In genomic region chr17:47649153-47649971, GRCh38 we compare ENCODE assay signal across 8 cellular contexts. TPM values are rescaled to one million over a fixed set of nuclear protein-coding genes. Genes with fewer than 3 reads are reported as not detected.
DNase-seq lines count a peak whose midpoint lies in the region; ATAC-seq, FAIRE-seq and TF ChIP-seq lines count a peak whose summit lies in the region.

Gene KPNB1, plus strand, starts transcription at chr17:47649919. Its CDS starts 326 bp downstream, at chr17:47650245.

- H3K4me2 ChIP-seq in astrocyte (ENCODE audit: low read length) = peak within 1 kb of the TSS; percentile 94

- peaks cover 24% of the 10 kb centered on the region for H3K36me3 ChIP-seq in astrocyte (ENCODE audit: insufficient read depth, low read length)
- H3K36me3 ChIP-seq in vagina = peaks cover 0 to 27% of the 10 kb centered on the region in 2 donors

- intact Hi-C loops in right cardiac atrium (cut with DNase I) = no loop called here
- intact Hi-C loops in vagina (cut with DNase I) = no loop called here

- H3K9me3 ChIP-seq in astrocyte (ENCODE audit: insufficient read depth, low read depth, low read length) (no peaks in the 10 kb centered on the region), right cardiac atrium (ENCODE audit: control insufficient read depth, low read length) (no peaks in the 10 kb centered on the region), vagina (no peaks in the 10 kb centered on the region)

- peak within 1 kb of the TSS; percentile 98 for H3K4me3 Mint-ChIP-seq in astrocyte (ENCODE audit: unreplicated experiment)

- peak within 1 kb of the TSS; percentile 68 for H3K27ac ChIP-seq in astrocyte (ENCODE audit: low read depth, low read length)
- H3K27ac ChIP-seq in right cardiac atrium (ENCODE audit: low read length) = peak within 1 kb of the TSS; percentile 91
- H3K27ac ChIP-seq in vagina = peak within 1 kb of the TSS; percentile 94

- H3K4me1 ChIP-seq in astrocyte (ENCODE audit: insufficient read depth, low read length) (peaks cover 26% of the 10 kb centered on the region), right cardiac atrium (ENCODE audit: control insufficient read depth, insufficient read depth, low read length) (no peaks in the 10 kb centered on the region), vagina (peaks cover 40% of the 10 kb centered on the region)

- peak within 1 kb of the TSS; percentile 87 for H3K27ac Mint-ChIP-seq in astrocyte (ENCODE audit: unreplicated experiment)

- no peaks in the 10 kb centered on the region for H3K9me3 Mint-ChIP-seq in astrocyte (ENCODE audit: unreplicated experiment)

- H3K79me2 ChIP-seq in astrocyte (ENCODE audit: insufficient read depth, low read length) = peaks cover 39% of the 10 kb centered on the region

- TF ChIP-seq POLR2A in GM18505 (IDR thresholded peaks at IDR 0.05; ENCODE audit: borderline replicate concordance, extremely low read depth, insufficient read depth, insufficient read length) = peak; percentile 83
- TF ChIP-seq POLR2A in vagina (IDR thresholded peaks at IDR 0.05) = peak in 1 of 2 donors; percentile 24

- peak within 1 kb of the TSS; percentile 82 for H3K4me3 ChIP-seq in astrocyte (ENCODE audit: insufficient read depth, low read depth, low read length)
- H3K4me3 ChIP-seq in right cardiac atrium (ENCODE audit: low read length) = peak within 1 kb of the TSS; percentile 93
- peak within 1 kb of the TSS; percentile 85 to 98 for H3K4me3 ChIP-seq in vagina

- H3K9ac ChIP-seq in astrocyte (ENCODE audit: low read length) = peak within 1 kb of the TSS; percentile 88

- peak; percentile 62 for FAIRE-seq in astrocyte (lab: Jason Lieb, UNC)

- H3K4me1 Mint-ChIP-seq in astrocyte (ENCODE audit: low read depth, unreplicated experiment) = peaks cover 26% of the 10 kb centered on the region

- peaks cover 34% of the 10 kb centered on the region for H4K20me1 ChIP-seq in astrocyte (ENCODE audit: insufficient read depth, low read length)

- DNase-seq in NCI-H2029 (lab: John Stamatoyannopoulos, UW) = peak; percentile 97
- peak; percentile 99 for DNase-seq in T-helper 22 cell (ENCODE audit: low read depth)
- DNase-seq in astrocyte (ENCODE audit: low read depth) = peak; percentile 100
- DNase-seq in right cardiac atrium = peak; percentile 100
- DNase-seq in putamen (ENCODE audit: low spot score) = peak; percentile 100
- DNase-seq in vagina (ENCODE audit: extremely low spot score in 2 of 2) = peak; percentile 98 to 100

- H2AFZ ChIP-seq in astrocyte (ENCODE audit: low read depth, low read length) = peak within 1 kb of the TSS; percentile 74

- no peak for TF ChIP-seq CTCF in astrocyte (IDR thresholded peaks at IDR 0.05; ENCODE audit: insufficient read depth, low read depth, low read length)
- TF ChIP-seq CTCF in vagina (IDR thresholded peaks at IDR 0.05) = peak in 1 of 3 experiments; percentile 8

- H3K27me3 ChIP-seq in astrocyte (ENCODE audit: insufficient read depth, low read length) = no peaks in the 10 kb centered on the region
- no peaks in the 10 kb centered on the region for H3K27me3 ChIP-seq in right cardiac atrium (ENCODE audit: control insufficient read depth, insufficient read depth)
- H3K27me3 ChIP-seq in vagina = no peaks in the 10 kb centered on the region

- H3K27me3 Mint-ChIP-seq in astrocyte (ENCODE audit: low read depth, unreplicated experiment) = no peaks in the 10 kb centered on the region

- ATAC-seq in GM18505 (IDR thresholded peaks at IDR 0.05; ENCODE audit: unreplicated experiment) (peak; percentile 78), HG02973 (IDR thresholded peaks at IDR 0.05; ENCODE audit: unreplicated experiment) (peak; percentile 68), right cardiac atrium (peak; percentile 95)

- H3K36me3 Mint-ChIP-seq in astrocyte (ENCODE audit: low read depth, unreplicated experiment) = peaks cover 7% of the 10 kb centered on the region

- under 1% methylated on average over 74 of the region's 74 CpGs for WGBS in right cardiac atrium

RNA-seq across cellular contexts. Expression of gene KPNB1, which starts in this region (rescaled TPM):
- total RNA-seq in astrocyte = 467 and 491 TPM in 2 replicates
- total RNA-seq in right cardiac atrium = 100 to 1,000 TPM; 134 to 175 (median 167) TPM
- polyA plus RNA-seq in right cardiac atrium = 50.0 TPM
- total RNA-seq in vagina = 157 TPM

Comparison
In these comparisons a context has a peak if more than half of its experiments do, and no peak if none do; other contexts are left out.
1. Peak in every context shown above with its lines: DNase-seq, ATAC-seq, H3K4me3 ChIP-seq and H3K27ac ChIP-seq.